ENCODE assay signal across 31 cellular contexts in the genomic region with DNA sequence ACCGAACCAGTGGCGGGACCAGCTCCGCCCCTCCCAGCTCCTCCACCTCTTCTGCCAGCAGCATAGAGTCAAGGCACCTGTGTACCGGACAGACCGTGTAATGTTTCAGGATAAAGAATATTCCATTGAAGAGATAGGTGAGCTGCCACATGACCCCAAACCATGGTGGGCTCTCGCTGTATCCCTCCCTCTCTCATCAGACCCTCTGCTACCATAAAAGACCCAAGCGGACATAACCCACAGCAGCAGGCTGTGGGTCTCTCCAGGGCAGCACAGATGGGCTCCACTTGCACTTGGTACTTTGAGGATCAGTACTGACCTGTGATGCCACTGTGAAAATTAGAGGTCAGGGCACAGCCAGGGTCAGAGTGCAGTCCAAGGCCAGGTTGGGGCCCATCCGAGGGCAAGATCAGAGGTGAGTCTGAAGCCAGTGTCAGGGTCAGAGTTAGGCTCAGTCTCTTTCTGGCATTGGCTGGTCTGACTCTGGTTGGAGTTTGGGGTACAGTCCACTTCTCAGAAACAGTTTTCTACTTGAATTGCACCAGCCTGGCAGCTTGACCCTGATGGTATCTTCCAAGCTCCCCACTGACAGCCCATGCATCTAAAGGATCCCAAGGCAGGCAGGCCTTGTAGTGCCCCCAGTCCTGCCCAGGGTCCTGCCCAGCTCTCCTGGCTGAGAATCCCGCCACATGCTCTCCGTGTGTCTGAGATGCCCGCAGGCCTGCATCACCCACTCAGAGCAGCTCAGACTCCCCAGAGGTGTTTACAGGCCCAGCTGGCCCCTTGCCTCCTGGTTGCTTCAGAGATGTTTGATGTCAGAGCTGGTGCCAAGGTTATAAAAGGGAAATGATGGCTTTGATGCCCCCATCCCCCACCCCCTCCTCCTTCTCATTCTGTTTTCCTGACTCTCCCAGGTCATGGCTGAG.
DNase-seq lines count a peak whose midpoint lies in the region; ATAC-seq, FAIRE-seq and TF ChIP-seq lines count a peak whose summit lies in the region.
"Had no signal": no experiment of that assay in that cellular context is flagged by ENCODE, and none has a peak within 500 bp of the region (broad histone marks: within the 10 kb centered on the region; RNA-seq: fewer than 3 reads in every experiment).

No MANE protein-coding gene starts in this region.

- H3K4ac ChIP-seq in IMR-90 (ENCODE audit: low read depth, low read length) = no peak overlapping the region

- no peak overlapping the region for H3K9ac ChIP-seq in IMR-90 (ENCODE audit: low read depth, low read length)
- no peak overlapping the region for H3K9ac ChIP-seq in HepG2 (ENCODE audit: insufficient read depth, low read depth, low read length)
- H3K9ac ChIP-seq: parathyroid adenoma had no signal

- H4K8ac ChIP-seq in IMR-90 (ENCODE audit: low read depth in 2 of 2, low read length in 2 of 2) = no peak overlapping the region

- H2AFZ ChIP-seq in IMR-90 (replicated peaks; ENCODE audit: low read length, poor library complexity) (no peak overlapping the region), HepG2 (ENCODE audit: low read length) (no peak overlapping the region)
- H2AFZ ChIP-seq: GM23338, hepatocyte, parathyroid adenoma, PC-9 had no signal

- no peaks in the 10 kb centered on the region for H3K79me2 ChIP-seq in HepG2 (ENCODE audit: insufficient read depth, low read length)
- H3K79me2 ChIP-seq: hepatocyte, parathyroid adenoma had no signal

- dilution Hi-C loops in IMR-90 (cut with HindIII; ENCODE audit: low sequenced_read_pairs, unreplicated experiment) = no loop called here

- ATAC-seq in IMR-90 (ENCODE audit: low read depth) = no peak
- ATAC-seq in HepG2 = no peak
- peak; percentile 90 to 93 for ATAC-seq in gastrocnemius medialis
- no peak for ATAC-seq in natural killer cell
- ATAC-seq: effector memory CD8-positive, alpha-beta T cell; esophagus mucosa; foreskin keratinocyte; GM23338; stimulated activated memory B cell treated with anti-CD40 and anti-IgM and Interleukin-4, amounts not matched to agents 10 μg/mL and 1 μg/mL and 100 μg/mL, for 72 hours had no signal

- peak overlapping the region; percentile 19 for H2AK9ac ChIP-seq in IMR-90 (replicated peaks; ENCODE audit: low read depth, low read length, poor library complexity)

- no peak overlapping the region for H3K4me3 Mint-ChIP-seq in natural killer cell
- H3K4me3 Mint-ChIP-seq: activated naive CD4-positive, alpha-beta T cell treated with anti-CD3 and anti-CD28 coated beads, Interleukin-2, amount 10 ng/mL, durations not matched to agents 7 days and 5 days; CD14-positive monocyte; effector memory CD8-positive, alpha-beta T cell; GM23338; IgD-negative memory B cell; nephron; stimulated activated memory B cell treated with anti-CD40 and anti-IgM and Interleukin-4, amounts not matched to agents 10 μg/mL and 1 μg/mL and 100 μg/mL, for 72 hours had no signal

- H3K4me3 ChIP-seq in IMR-90 (ENCODE audit: insufficient read depth, low read depth, low read length) (no peak overlapping the region), HepG2 (replicated peaks in 1 of 3; ENCODE audit: insufficient read depth in 1 of 3, low read depth in 2 of 3, low read length in 3 of 3) (no peak overlapping the region), gastrocnemius medialis (no peak overlapping the region)
- H3K4me3 ChIP-seq: coronary artery, GM23338, hepatocyte, PC-9, right lobe of liver had no signal

- DNase-seq in DMS 273 (lab: John Stamatoyannopoulos, UW; ENCODE audit: unreplicated experiment) (peak; percentile 39), DMS 273 treated with DMSO at 0.1 percent for 48 hours (lab: John Stamatoyannopoulos, UW) (no peak), IMR-90 (no peak), HepG2 (ENCODE audit: low spot score) (no peak), gastrocnemius medialis (peak; percentile 69 to 89), natural killer cell (no peak), NCI-H1105 (lab: John Stamatoyannopoulos, UW) (no peak), NCI-H524 treated with DMSO at 0.1 percent for 48 hours (lab: John Stamatoyannopoulos, UW) (no peak)
- DNase-seq: activated CD4-positive, alpha-beta T cell treated with anti-CD3 and anti-CD28 coated beads for 48 hours; activated naive CD4-positive, alpha-beta T cell treated with anti-CD3 and anti-CD28 coated beads, Interleukin-2, amount 10 ng/mL, durations not matched to agents 7 days and 5 days; Calu3; effector memory CD8-positive, alpha-beta T cell; foreskin keratinocyte; NCI-H1694; NCI-H510A treated with DMSO at 0.1 percent for 48 hours; PC-9; stimulated activated CD4-positive, alpha-beta T cell treated with anti-CD3 and anti-CD28 coated beads, Interleukin-4, amount 100 ng/mL, for 4 hours; substantia nigra; T1000; WERI-Rb-1 had no signal

- no peaks in the 10 kb centered on the region for H3K79me1 ChIP-seq in IMR-90 (ENCODE audit: low read depth in 1 of 2, low read length in 2 of 2)

- TF ChIP-seq CTCF in IMR-90 (conservative IDR thresholded peaks at IDR 0.05; ENCODE audit: low read depth, low read length) (no peak), HepG2 (CRISPR knock-in tag; IDR thresholded peaks at IDR 0.05) (no peak), gastrocnemius medialis (IDR thresholded peaks at IDR 0.05 in 4 of 5, conservative IDR thresholded peaks at IDR 0.05 in 1 of 5) (no peak), natural killer cell (IDR thresholded peaks at IDR 0.05) (no peak)

- H3K9me1 ChIP-seq in IMR-90 (ENCODE audit: insufficient read depth, low read length) = no peaks in the 10 kb centered on the region

- H2BK15ac ChIP-seq in IMR-90 (ENCODE audit: low read depth, low read length) = no peak overlapping the region

- POLR2A ChIA-PET in IMR-90 (lab: Charles Lee; ENCODE audit: unreplicated experiment) = no interaction called here
- POLR2A ChIA-PET in HepG2 (lab: Yijun Ruan, JAX) = no interaction called here

- TF ChIP-seq RAD21 in IMR-90 (IDR thresholded peaks at IDR 0.05; ENCODE audit: low read length) (no peak), HepG2 (CRISPR knock-in tag; IDR thresholded peaks at IDR 0.05) (no peak)

- no peaks in the 10 kb centered on the region for H3K27me3 Mint-ChIP-seq in natural killer cell (ENCODE audit: low read depth in 2 of 2)
- H3K27me3 Mint-ChIP-seq: activated naive CD4-positive, alpha-beta T cell treated with anti-CD3 and anti-CD28 coated beads, Interleukin-2, amount 10 ng/mL, durations not matched to agents 7 days and 5 days had no signal

- H2BK120ac ChIP-seq in IMR-90 (ENCODE audit: low read depth, low read length) = no peak overlapping the region

- no peak overlapping the region for H2BK5ac ChIP-seq in IMR-90 (ENCODE audit: low read depth, low read length, poor library complexity, severe bottlenecking)

- H3K27me3 ChIP-seq in IMR-90 (ENCODE audit: control insufficient read depth, insufficient read depth, low read length) (peaks cover 7% of the 10 kb centered on the region; the same call in 1 of the 2 replicates), HepG2 (ENCODE audit: control insufficient read depth in 1 of 2, insufficient read depth in 2 of 2, low read length in 2 of 2) (no peaks in the 10 kb centered on the region), gastrocnemius medialis (no peaks in the 10 kb centered on the region)
- H3K27me3 ChIP-seq: hepatocyte, right lobe of liver had no signal

- no peak overlapping the region for H3K14ac ChIP-seq in IMR-90 (replicated peaks; ENCODE audit: low read depth, low read length)

- no peak overlapping the region for H4K91ac ChIP-seq in IMR-90 (ENCODE audit: insufficient read depth, low read depth, low read length)

- H4K5ac ChIP-seq in IMR-90 (ENCODE audit: low read depth, low read length) = no peak overlapping the region

- no peaks in the 10 kb centered on the region for H3K4me1 ChIP-seq in IMR-90 (ENCODE audit: control insufficient read depth, insufficient read depth, low read length)
- H3K4me1 ChIP-seq in HepG2 (ENCODE audit: insufficient read depth, low read length) = no peaks in the 10 kb centered on the region
- peaks cover 13 to 23% of the 10 kb centered on the region in 2 donors for H3K4me1 ChIP-seq in gastrocnemius medialis
- H3K4me1 ChIP-seq: foreskin keratinocyte, parathyroid adenoma had no signal

- WGBS in IMR-90 (ENCODE audit: extremely low coverage in 2 of 2, insufficient read length in 1 of 2), 2 experiments = no CpG with 5 or more reads among the region's 11 CpGs
- 61% methylated on average over 11 of the region's 11 CpGs for WGBS in HepG2 (ENCODE audit: low lambda C conversion rate)

- CTCF ChIA-PET in IMR-90 (lab: Yijun Ruan, JAX) (interaction anchor here (0.9 kb wide), 1 partner anchor 11 kb away, joined by 3 read pairs; no protein-coding TSS in a partner anchor), HepG2 (lab: Yijun Ruan, JAX; ENCODE audit: low intra/inter-chr PET ratio, low total read pairs) (no interaction called here)

- no peak overlapping the region for H3K27ac Mint-ChIP-seq in natural killer cell
- H3K27ac Mint-ChIP-seq: activated naive CD4-positive, alpha-beta T cell treated with anti-CD3 and anti-CD28 coated beads, Interleukin-2, amount 10 ng/mL, durations not matched to agents 7 days and 5 days; effector memory CD8-positive, alpha-beta T cell; GM23338; IgD-negative memory B cell; nephron; stimulated activated memory B cell treated with anti-CD40 and anti-IgM and Interleukin-4, amounts not matched to agents 10 μg/mL and 1 μg/mL and 100 μg/mL, for 72 hours had no signal

- TF ChIP-seq POLR2A in IMR-90 (IDR thresholded peaks at IDR 0.05; ENCODE audit: low read depth, low read length) (no peak), HepG2 (IDR thresholded peaks at IDR 0.05; ENCODE audit: insufficient read depth in 1 of 2, low read depth in 2 of 2, low read length in 2 of 2) (no peak), gastrocnemius medialis (IDR thresholded peaks at IDR 0.05) (no peak)

- H3K36me3 ChIP-seq in IMR-90 (ENCODE audit: control insufficient read depth, insufficient read depth, low read length) (no peaks in the 10 kb centered on the region), HepG2 (replicated peaks in 1 of 2; ENCODE audit: control insufficient read depth in 1 of 2, insufficient read depth in 2 of 2, low read length in 2 of 2) (no peaks in the 10 kb centered on the region), gastrocnemius medialis (peaks cover 0 to 61% of the 10 kb centered on the region in 2 donors)
- H3K36me3 ChIP-seq: WERI-Rb-1 had no signal

- in situ Hi-C loops in IMR-90 (cut with MboI; ENCODE audit: low sequenced_read_pairs) (no loop called here), HepG2 (cut with HindIII; ENCODE audit: extremely low pct_ligation_motif_present, low pct_unique_long_range_greater_than_20kb) (no loop called here), gastrocnemius medialis (cut with MboI; ENCODE audit: low sequenced_read_pairs in 4 of 4) (no loop called here)

- no peak overlapping the region for H3K18ac ChIP-seq in IMR-90 (ENCODE audit: low read depth, low read length)

- no peak overlapping the region for H2AK5ac ChIP-seq in IMR-90 (ENCODE audit: low read depth, low read length)

- H3K27ac ChIP-seq in IMR-90 (ENCODE audit: insufficient read depth, low read length) (no peak overlapping the region), HepG2 (ENCODE audit: extremely low read length, insufficient read depth, low read length) (no peak overlapping the region), gastrocnemius medialis (peak overlapping the region; percentile 41 to 74 (median 69))
- H3K27ac ChIP-seq: 22Rv1, coronary artery, foreskin keratinocyte, hepatocyte, parathyroid adenoma, PC-9, right lobe of liver, WERI-Rb-1 had no signal

- H3K9me3 Mint-ChIP-seq in natural killer cell = no peaks in the 10 kb centered on the region
- H3K9me3 Mint-ChIP-seq: activated naive CD4-positive, alpha-beta T cell treated with anti-CD3 and anti-CD28 coated beads, Interleukin-2, amount 10 ng/mL, durations not matched to agents 7 days and 5 days; effector memory CD8-positive, alpha-beta T cell; GM23338; IgD-negative memory B cell; nephron; stimulated activated memory B cell treated with anti-CD40 and anti-IgM and Interleukin-4, amounts not matched to agents 10 μg/mL and 1 μg/mL and 100 μg/mL, for 72 hours had no signal

- FAIRE-seq in HepG2 (lab: Jason Lieb, UNC) = no peak

- TF ChIP-seq EP300 in HepG2 (IDR thresholded peaks at IDR 0.05; ENCODE audit: low read depth in 2 of 2, low read length in 2 of 2) = no peak
- no peak for TF ChIP-seq EP300 in HepG2 (CRISPR knock-in tag; IDR thresholded peaks at IDR 0.05; ENCODE audit: borderline replicate concordance)

- BruUV-seq in IMR-90 (replicated peaks; lab: Mats Ljungman, UMichigan) (no TSS peak), HepG2 (replicated peaks; lab: Mats Ljungman, UMichigan) (no TSS peak)

- intact Hi-C loops in IMR-90 (cut with micrococcal nuclease) (no loop called here), HepG2 (cut with micrococcal nuclease; ENCODE audit: unreplicated experiment) (no loop called here), gastrocnemius medialis (cut with DNase I; ENCODE audit: low total_unique reads) (no loop called here), natural killer cell (cut with micrococcal nuclease) (no loop called here)

- no peak overlapping the region for H3K56ac ChIP-seq in IMR-90 (ENCODE audit: extremely low read depth, insufficient read depth, low read length)

- no peaks in the 10 kb centered on the region for H3K4me1 Mint-ChIP-seq in natural killer cell
- H3K4me1 Mint-ChIP-seq: activated naive CD4-positive, alpha-beta T cell treated with anti-CD3 and anti-CD28 coated beads, Interleukin-2, amount 10 ng/mL, durations not matched to agents 7 days and 5 days; CD14-positive monocyte; GM23338; nephron; stimulated activated memory B cell treated with anti-CD40 and anti-IgM and Interleukin-4, amounts not matched to agents 10 μg/mL and 1 μg/mL and 100 μg/mL, for 72 hours had no signal

- H3K4me2 ChIP-seq in IMR-90 (ENCODE audit: low read depth, low read length) (no peak overlapping the region), HepG2 (ENCODE audit: low read depth, low read length) (no peak overlapping the region)
- H3K4me2 ChIP-seq: GM23338, hepatocyte, PC-9 had no signal

- no peaks in the 10 kb centered on the region for H3K9me3 ChIP-seq in IMR-90 (ENCODE audit: control insufficient read depth, insufficient read depth, low read length)
- H3K9me3 ChIP-seq in HepG2 (ENCODE audit: low read length) = no peaks in the 10 kb centered on the region
- no peaks in the 10 kb centered on the region for H3K9me3 ChIP-seq in gastrocnemius medialis
- H3K9me3 ChIP-seq: right lobe of liver had no signal

- no peak overlapping the region for H2BK20ac ChIP-seq in IMR-90 (ENCODE audit: low read depth, low read length)

- H3K23ac ChIP-seq in IMR-90 (ENCODE audit: low read depth, low read length) = no peak overlapping the region

- H4K20me1 ChIP-seq in IMR-90 (ENCODE audit: insufficient read depth, low read length) = no peaks in the 10 kb centered on the region
- no peaks in the 10 kb centered on the region for H4K20me1 ChIP-seq in HepG2 (ENCODE audit: insufficient read depth, low read length)

- no peaks in the 10 kb centered on the region for H3K36me3 Mint-ChIP-seq in natural killer cell
- H3K36me3 Mint-ChIP-seq: activated naive CD4-positive, alpha-beta T cell treated with anti-CD3 and anti-CD28 coated beads, Interleukin-2, amount 10 ng/mL, durations not matched to agents 7 days and 5 days; IgD-negative memory B cell; stimulated activated memory B cell treated with anti-CD40 and anti-IgM and Interleukin-4, amounts not matched to agents 10 μg/mL and 1 μg/mL and 100 μg/mL, for 72 hours had no signal

Comparison
In these comparisons a context has a peak if more than half of its experiments do, and no peak if none do; other contexts are left out.
1. DNase-seq: peak in DMS 273 (single experiment) and gastrocnemius medialis (2 of 2); none in DMS 273 treated with DMSO at 0.1 percent for 48 hours (single experiment), IMR-90 (single experiment), HepG2 (single experiment), natural killer cell (single experiment), NCI-H1105 (single experiment) and NCI-H524 treated with DMSO at 0.1 percent for 48 hours (single experiment).
2. ATAC-seq: peak in gastrocnemius medialis (2 of 2); none in IMR-90 (single experiment), HepG2 (single experiment) and natural killer cell (0 of 3).
3. H3K27ac ChIP-seq: peak in gastrocnemius medialis (4 of 4); none in IMR-90 (single experiment) and HepG2 (single experiment).